8 cellular contexts compared by ENCODE assay signal in the genomic region with DNA sequence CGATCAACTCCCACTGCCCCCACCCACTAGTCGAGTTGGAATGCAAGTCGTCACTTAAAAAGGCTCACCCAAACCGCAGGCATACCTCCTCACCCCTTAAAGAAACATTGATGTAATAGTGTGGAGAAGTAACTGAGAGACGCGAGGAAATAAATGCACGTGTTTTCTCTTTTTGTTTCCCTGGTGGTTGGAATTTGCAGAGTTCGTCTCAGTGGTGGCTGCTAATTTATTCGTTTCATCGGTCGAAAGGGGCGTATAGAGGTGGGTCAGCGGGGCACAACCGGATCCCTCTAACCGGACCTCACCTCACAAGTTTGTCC. TPM values are rescaled to one million over a fixed set of nuclear protein-coding genes. Genes with fewer than 3 reads are reported as not detected.
A peak's percentile ranks its signal among the peaks of the same experiment; 100 is the strongest.
DNase-seq lines count a peak whose midpoint lies in the region; ATAC-seq and TF ChIP-seq lines count a peak whose summit lies in the region.

No MANE protein-coding gene starts in this region.

- ATAC-seq in thoracic aorta (ENCODE audit: insufficient number of reproducible peaks, low FRiP score, low read depth) (no peak), left lung (no peak), HG03460 (IDR thresholded peaks at IDR 0.05; ENCODE audit: unreplicated experiment) (no peak), GM21447 (IDR thresholded peaks at IDR 0.05; ENCODE audit: unreplicated experiment) (no peak)

- TF ChIP-seq CTCF in brain microvascular endothelial cell (IDR thresholded peaks at IDR 0.05; ENCODE audit: low read depth, low read length, missing control alignments) (peak; percentile 46), thoracic aorta (IDR thresholded peaks at IDR 0.05) (peak; percentile 30), left lung (IDR thresholded peaks at IDR 0.05) (no peak)

- DNase-seq in DMS53 (lab: John Stamatoyannopoulos, UW): peak; percentile 51
- DNase-seq in DMS53 treated with DMSO at 0.1 percent for 48 hours (lab: John Stamatoyannopoulos, UW; ENCODE audit: unreplicated experiment): no peak
- DNase-seq in brain microvascular endothelial cell: peak; percentile 37
- no peak for DNase-seq in thoracic aorta (ENCODE audit: low spot score)
- no peak for DNase-seq in left lung

- H3K27ac ChIP-seq in brain microvascular endothelial cell (no peak overlapping the region), layer of hippocampus (ENCODE audit: low read depth, low read length) (peak overlapping the region; percentile 66), thoracic aorta (no peak overlapping the region), left lung (no peak overlapping the region)

- H3K27me3 ChIP-seq in brain microvascular endothelial cell (replicated peaks): peaks cover 11% of the 10 kb centered on the region
- peaks cover 2% of the 10 kb centered on the region for H3K27me3 ChIP-seq in layer of hippocampus (ENCODE audit: control insufficient read depth, insufficient read depth, low read length)
- no peaks in the 10 kb centered on the region for H3K27me3 ChIP-seq in thoracic aorta (replicated peaks; ENCODE audit: insufficient read depth)
- H3K27me3 ChIP-seq in left lung: peaks cover 68 to 100% of the 10 kb centered on the region in 2 donors

- H3K9me3 ChIP-seq in thoracic aorta (no peaks in the 10 kb centered on the region), left lung (no peaks in the 10 kb centered on the region)

- peaks cover 16 to 30% of the 10 kb centered on the region in 2 donors for H3K4me1 ChIP-seq in thoracic aorta (ENCODE audit: control insufficient read depth in 1 of 2, low read depth in 2 of 2)
- H3K4me1 ChIP-seq in left lung: peaks cover 8 to 27% of the 10 kb centered on the region in 2 donors

- in situ Hi-C loops in brain microvascular endothelial cell (cut with HindIII; ENCODE audit: low pct_ligation_motif_present, low sequenced_read_pairs): no loop called here

- peak overlapping the region; percentile 48 for H3K4me3 ChIP-seq in brain microvascular endothelial cell (ENCODE audit: low read depth, low read length)
- H3K4me3 ChIP-seq in thoracic aorta: peak overlapping the region; percentile 80
- no peak overlapping the region for H3K4me3 ChIP-seq in left lung

- intact Hi-C loops in left lung (cut with DNase I): no loop called here

- H3K36me3 ChIP-seq in brain microvascular endothelial cell (replicated peaks): no peaks in the 10 kb centered on the region
- H3K36me3 ChIP-seq in thoracic aorta: no peaks in the 10 kb centered on the region
- H3K36me3 ChIP-seq in left lung: no peaks in the 10 kb centered on the region

RNA-seq across cellular contexts. Expression of a gene that starts 5.1 kb away (rescaled TPM):
- total RNA-seq in thoracic aorta (1 to 10 TPM in 1 of 2 donors, not detected in 1; 1.1 TPM), left lung (under 1 TPM; 0.09 to 0.21 TPM)

Comparison
In these comparisons a context has a peak if more than half of its experiments do, and no peak if none do; other contexts are left out.
1. DNase-seq: peak in DMS53 (single experiment) and brain microvascular endothelial cell (single experiment); none in DMS53 treated with DMSO at 0.1 percent for 48 hours (single experiment), thoracic aorta (single experiment) and left lung (0 of 2).
2. H3K4me3 ChIP-seq: peak in brain microvascular endothelial cell (single experiment) and thoracic aorta (single experiment); none in left lung (0 of 2).
3. CTCF ChIP-seq: peak in brain microvascular endothelial cell (single experiment) and thoracic aorta (single experiment); none in left lung (0 of 2).